8 cellular contexts compared by ENCODE assay signal in the genomic region with DNA sequence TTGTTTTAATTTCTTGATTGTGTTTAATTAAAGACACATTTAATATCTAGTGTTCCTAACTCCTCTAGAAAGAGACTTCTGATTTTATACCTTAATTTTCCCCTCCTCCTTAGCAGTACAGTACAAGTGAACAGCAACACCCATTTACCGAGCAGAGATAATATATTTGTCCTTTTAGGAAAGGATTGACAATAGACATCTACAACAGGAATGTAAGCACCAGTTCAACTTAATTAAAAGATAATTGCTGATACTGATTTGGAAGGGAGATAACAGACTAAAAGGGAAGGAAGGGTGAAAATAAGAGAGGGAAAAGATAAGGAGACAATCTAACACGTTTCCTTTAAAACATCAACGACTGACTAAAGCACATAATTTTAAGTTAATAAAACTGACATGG.
DNase-seq lines count a peak whose midpoint lies in the region; ATAC-seq and TF ChIP-seq lines count a peak whose summit lies in the region.

No MANE protein-coding gene starts in this region.

- no peak overlapping the region for H2BK20ac ChIP-seq in IMR-90 (ENCODE audit: low read depth, low read length)

- no peaks in the 10 kb centered on the region for H3K27me3 Mint-ChIP-seq in activated naive CD4-positive, alpha-beta T cell treated with anti-CD3 and anti-CD28 coated beads for 36 hours (ENCODE audit: low read depth)
- H3K27me3 Mint-ChIP-seq in MCF 10A (ENCODE audit: insufficient read depth, unreplicated experiment): no peaks in the 10 kb centered on the region

- H3K4me3 ChIP-seq in IMR-90 (ENCODE audit: insufficient read depth, low read depth, low read length) (peak overlapping the region; percentile 26; the same call in 1 of the 2 replicates), mesenchymal stem cell (ENCODE audit: insufficient read depth in 1 of 2, low read depth in 1 of 2, low read length in 2 of 2) (peak overlapping the region in 1 of 2 experiments; percentile 83)

- H3K4me1 ChIP-seq in IMR-90 (ENCODE audit: control insufficient read depth, insufficient read depth, low read length) (peaks cover 7% of the 10 kb centered on the region), mesenchymal stem cell (ENCODE audit: control insufficient read depth, insufficient read depth, low read depth, low read length) (peaks cover 2% of the 10 kb centered on the region)

- POLR2A ChIA-PET in IMR-90 (lab: Charles Lee; ENCODE audit: unreplicated experiment) (no interaction called here), MCF 10A (lab: Yijun Ruan, JAX) (interaction anchor here (0.7 to 4.8 kb wide), 25 partner anchors 8 to 256 kb away, joined by 3 to 45 read pairs (median 4); a partner anchor contains a TSS)

- peak; percentile 55 for ATAC-seq in IMR-90 (ENCODE audit: low read depth)
- no peak for ATAC-seq in HG02840 (IDR thresholded peaks at IDR 0.05; ENCODE audit: low FRiP score, unreplicated experiment)

- peak overlapping the region; percentile 75; the same call in 1 of the 2 replicates for H3K9ac ChIP-seq in IMR-90 (ENCODE audit: low read depth, low read length)
- H3K9ac ChIP-seq in mesenchymal stem cell (ENCODE audit: low read length): peak overlapping the region; percentile 94

- H3K36me3 ChIP-seq in IMR-90 (ENCODE audit: control insufficient read depth, insufficient read depth, low read length): no peaks in the 10 kb centered on the region
- H3K36me3 ChIP-seq in mesenchymal stem cell (ENCODE audit: control insufficient read depth in 1 of 2, insufficient read depth in 2 of 2, low read depth in 1 of 2, low read length in 2 of 2): no peaks in the 10 kb centered on the region

- H3K27me3 ChIP-seq in IMR-90 (ENCODE audit: control insufficient read depth, insufficient read depth, low read length): no peaks in the 10 kb centered on the region
- no peaks in the 10 kb centered on the region for H3K27me3 ChIP-seq in mesenchymal stem cell (ENCODE audit: control insufficient read depth in 1 of 2, insufficient read depth in 1 of 2, low read length in 2 of 2)

- H4K91ac ChIP-seq in IMR-90 (ENCODE audit: insufficient read depth, low read depth, low read length): no peak overlapping the region
- no peak overlapping the region for H4K91ac ChIP-seq in mesenchymal stem cell (ENCODE audit: low read length)

- no peak overlapping the region for H2AK5ac ChIP-seq in IMR-90 (ENCODE audit: low read depth, low read length)
- no peak overlapping the region for H2AK5ac ChIP-seq in mesenchymal stem cell (ENCODE audit: low read length, severe bottlenecking)

- TF ChIP-seq POLR2A in IMR-90 (IDR thresholded peaks at IDR 0.05; ENCODE audit: low read depth, low read length): no peak

- H3K23ac ChIP-seq in IMR-90 (ENCODE audit: low read depth, low read length) (no peak overlapping the region), mesenchymal stem cell (ENCODE audit: low read length in 2 of 2) (no peak overlapping the region)

- H3K27ac Mint-ChIP-seq in activated naive CD4-positive, alpha-beta T cell treated with anti-CD3 and anti-CD28 coated beads for 36 hours: peak overlapping the region; percentile 90
- H3K27ac Mint-ChIP-seq in MCF 10A (ENCODE audit: low read depth, unreplicated experiment): peak overlapping the region; percentile 98

- peaks cover 13 to 41% of the 10 kb centered on the region in 2 experiments for H3K79me1 ChIP-seq in IMR-90 (ENCODE audit: low read depth in 1 of 2, low read length in 2 of 2)
- H3K79me1 ChIP-seq in mesenchymal stem cell (replicated peaks; ENCODE audit: low read length, poor library complexity, severe bottlenecking): peaks cover 8% of the 10 kb centered on the region

- H3K14ac ChIP-seq in IMR-90 (replicated peaks; ENCODE audit: low read depth, low read length) (no peak overlapping the region), mesenchymal stem cell (ENCODE audit: low read length in 2 of 2) (no peak overlapping the region)

- TF ChIP-seq RAD21 in IMR-90 (IDR thresholded peaks at IDR 0.05; ENCODE audit: low read length): no peak

- in situ Hi-C loops in IMR-90 (cut with MboI; ENCODE audit: low sequenced_read_pairs): no loop called here

- no peak for DNase-seq in activated naive CD4-positive, alpha-beta T cell treated with anti-CD3 and anti-CD28 coated beads for 36 hours
- no peak for DNase-seq in activated naive CD4-positive, alpha-beta T cell (lab: John Stamatoyannopoulos, UW)
- DNase-seq in IMR-90 (no peak), MCF 10A (ENCODE audit: unreplicated experiment) (no peak), mesenchymal stem cell (no peak), iPS-NIHi11 (ENCODE audit: low spot score) (no peak), NCI-H748 (lab: John Stamatoyannopoulos, UW; ENCODE audit: unreplicated experiment) (no peak)

- no peak overlapping the region for H2BK12ac ChIP-seq in mesenchymal stem cell (ENCODE audit: low read length in 2 of 2)

- H3K4me2 ChIP-seq in IMR-90 (ENCODE audit: low read depth, low read length) (peak overlapping the region; percentile 87), mesenchymal stem cell (ENCODE audit: low read length, poor library complexity, severe bottlenecking) (no peak overlapping the region)

- dilution Hi-C loops in IMR-90 (cut with HindIII; ENCODE audit: low sequenced_read_pairs, unreplicated experiment): no loop called here

- H3K9me3 ChIP-seq in IMR-90 (ENCODE audit: control insufficient read depth, insufficient read depth, low read length): no peaks in the 10 kb centered on the region
- H3K9me3 ChIP-seq in mesenchymal stem cell (ENCODE audit: control insufficient read depth, low read length): no peaks in the 10 kb centered on the region

- CTCF ChIA-PET in activated naive CD4-positive, alpha-beta T cell treated with anti-CD3 and anti-CD28 coated beads for 36 hours (lab: Charles Lee): interaction anchor here (0.6 to 1.4 kb wide), 3 partner anchors 38 to 158 kb away, joined by 3 read pairs; no protein-coding TSS in a partner anchor
- CTCF ChIA-PET in IMR-90 (lab: Yijun Ruan, JAX): no interaction called here
- CTCF ChIA-PET in MCF 10A (lab: Yijun Ruan, JAX): interaction anchor here (1.0 kb wide), 1 partner anchor 35 kb away, joined by 3 read pairs; no protein-coding TSS in a partner anchor

- peaks cover 50% of the 10 kb centered on the region for H3K4me1 Mint-ChIP-seq in activated naive CD4-positive, alpha-beta T cell treated with anti-CD3 and anti-CD28 coated beads for 36 hours (ENCODE audit: low read depth)
- H3K4me1 Mint-ChIP-seq in MCF 10A (ENCODE audit: insufficient read depth, unreplicated experiment): peaks cover 21% of the 10 kb centered on the region

- TF ChIP-seq CTCF in IMR-90 (conservative IDR thresholded peaks at IDR 0.05; ENCODE audit: low read depth, low read length) (no peak), MCF 10A (IDR thresholded peaks at IDR 0.05; ENCODE audit: unreplicated experiment) (no peak)

- H3K4ac ChIP-seq in IMR-90 (ENCODE audit: low read depth, low read length) (0 out of 2 replicates have a peak overlapping the region, but pooled peaks have one; percentile 1), mesenchymal stem cell (ENCODE audit: low read depth in 1 of 2, low read length in 2 of 2) (no peak overlapping the region)

- peak overlapping the region; percentile 71; the same call in 1 of the 2 replicates for H3K18ac ChIP-seq in IMR-90 (ENCODE audit: low read depth, low read length)
- no peak overlapping the region for H3K18ac ChIP-seq in mesenchymal stem cell (ENCODE audit: low read depth in 1 of 2, low read length in 2 of 2)

- WGBS in IMR-90 (ENCODE audit: extremely low coverage in 2 of 2, insufficient read length in 1 of 2), 2 experiments: no CpG with 5 or more reads among the region's 3 CpGs
- WGBS in mesenchymal stem cell: no CpG with 5 or more reads among the region's 3 CpGs

- H4K8ac ChIP-seq in IMR-90 (ENCODE audit: low read depth in 2 of 2, low read length in 2 of 2) (peak overlapping the region in 1 of 2 experiments; percentile 49; a peak in 1 of 4 replicates), mesenchymal stem cell (ENCODE audit: low read length) (no peak overlapping the region)

- peak overlapping the region; percentile 25; the same call in 1 of the 2 replicates for H3K56ac ChIP-seq in IMR-90 (ENCODE audit: extremely low read depth, insufficient read depth, low read length)

- H4K20me1 ChIP-seq in IMR-90 (ENCODE audit: insufficient read depth, low read length): peaks cover 20% of the 10 kb centered on the region; the same call in 1 of the 2 replicates

- peak overlapping the region; percentile 72 for H3K4me3 Mint-ChIP-seq in activated naive CD4-positive, alpha-beta T cell treated with anti-CD3 and anti-CD28 coated beads for 36 hours
- H3K4me3 Mint-ChIP-seq in MCF 10A (ENCODE audit: unreplicated experiment): peak overlapping the region; percentile 85

- H2BK5ac ChIP-seq in IMR-90 (ENCODE audit: low read depth, low read length, poor library complexity, severe bottlenecking) (peak overlapping the region; percentile 80), mesenchymal stem cell (ENCODE audit: low read depth, low read length, poor library complexity, severe bottlenecking) (no peak overlapping the region)

- H2AFZ ChIP-seq in IMR-90 (replicated peaks; ENCODE audit: low read length, poor library complexity) (no peak overlapping the region), mesenchymal stem cell (ENCODE audit: low read depth, low read length) (no peak overlapping the region)

- H3K27ac ChIP-seq in IMR-90 (ENCODE audit: insufficient read depth, low read length) (peak overlapping the region; percentile 64; the same call in 1 of the 2 replicates), mesenchymal stem cell (ENCODE audit: low read length, poor library complexity, severe bottlenecking) (no peak overlapping the region)

- H2BK15ac ChIP-seq in IMR-90 (ENCODE audit: low read depth, low read length): no peak overlapping the region
- no peak overlapping the region for H2BK15ac ChIP-seq in mesenchymal stem cell (ENCODE audit: low read depth, poor library complexity, severe bottlenecking)

- H2BK120ac ChIP-seq in IMR-90 (ENCODE audit: low read depth, low read length) (no peak overlapping the region), mesenchymal stem cell (ENCODE audit: low read depth, low read length) (no peak overlapping the region)

- no TSS peak for BruUV-seq in IMR-90 (replicated peaks; lab: Mats Ljungman, UMichigan)
- TSS peak; percentile 66 for BruUV-seq in MCF 10A (replicated peaks; lab: Mats Ljungman, UMichigan)

- H2AK9ac ChIP-seq in IMR-90 (replicated peaks; ENCODE audit: low read depth, low read length, poor library complexity): no peak overlapping the region

- peaks cover 2% of the 10 kb centered on the region for H3K36me3 Mint-ChIP-seq in activated naive CD4-positive, alpha-beta T cell treated with anti-CD3 and anti-CD28 coated beads for 36 hours (ENCODE audit: low read depth)
- no peaks in the 10 kb centered on the region for H3K36me3 Mint-ChIP-seq in MCF 10A (ENCODE audit: insufficient read depth, unreplicated experiment)

- peak overlapping the region; percentile 36; the same call in 1 of the 2 replicates for H4K5ac ChIP-seq in IMR-90 (ENCODE audit: low read depth, low read length)

- no peaks in the 10 kb centered on the region for H3K9me3 Mint-ChIP-seq in activated naive CD4-positive, alpha-beta T cell treated with anti-CD3 and anti-CD28 coated beads for 36 hours
- no peaks in the 10 kb centered on the region for H3K9me3 Mint-ChIP-seq in MCF 10A (ENCODE audit: unreplicated experiment)

- intact Hi-C loops in activated naive CD4-positive, alpha-beta T cell treated with anti-CD3 and anti-CD28 coated beads for 36 hours (cut with micrococcal nuclease): loop anchor here (1.0 to 2.0 kb wide), 6 partner anchors 20 to 325 kb away; no protein-coding TSS in a partner anchor
- intact Hi-C loops in IMR-90 (cut with micrococcal nuclease) (no loop called here), MCF 10A (cut with micrococcal nuclease) (loop anchor here (5.0 kb wide), 2 partner anchors 42 to 117 kb away; no protein-coding TSS in a partner anchor)

- no peaks in the 10 kb centered on the region for H3K9me1 ChIP-seq in IMR-90 (ENCODE audit: insufficient read depth, low read length)
